39 cellular contexts compared by ENCODE assay signal in genomic region chr11:116449522-116449921, GRCh38.
"Had no signal": no experiment of that assay in that cellular context is flagged by ENCODE, and none has a peak within 500 bp of the region (broad histone marks: within the 10 kb centered on the region; RNA-seq: fewer than 3 reads in every experiment).

No MANE protein-coding gene starts in this region.

- H3K36me3 Mint-ChIP-seq: activated naive CD4-positive, alpha-beta T cell treated with anti-CD3 and anti-CD28 coated beads, Interleukin-2, amount 10 ng/mL, durations not matched to agents 7 days and 5 days; activated naive CD4-positive, alpha-beta T cell treated with anti-CD3 and anti-CD28 coated beads, Interleukin-2, amount 50 U/mL, for 24 hours; activated naive CD8-positive, alpha-beta T cell; activated naive CD8-positive, alpha-beta T cell treated with anti-CD3 and anti-CD28 coated beads for 36 hours; activated naive CD8-positive, alpha-beta T cell treated with anti-CD3 and anti-CD28 coated beads, Interleukin-2, amount 10 ng/mL, durations not matched to agents 7 days and 5 days had no signal

- H3K4me1 Mint-ChIP-seq: activated naive CD4-positive, alpha-beta T cell treated with anti-CD3 and anti-CD28 coated beads, Interleukin-2, amount 10 ng/mL, durations not matched to agents 7 days and 5 days; activated naive CD4-positive, alpha-beta T cell treated with anti-CD3 and anti-CD28 coated beads, Interleukin-2, amount 50 U/mL, for 24 hours; activated naive CD8-positive, alpha-beta T cell treated with anti-CD3 and anti-CD28 coated beads for 36 hours; activated naive CD8-positive, alpha-beta T cell treated with anti-CD3 and anti-CD28 coated beads, Interleukin-2, amount 10 ng/mL, durations not matched to agents 7 days and 5 days; activated naive CD8-positive, alpha-beta T cell treated with anti-CD3 and anti-CD28 coated beads, Interleukin-2, amount 50 U/mL, for 24 hours; activated T-helper 17 cell treated with anti-CD3 and anti-CD28 coated beads, Interleukin-2, amount 50 U/mL, for 72 hours; central memory CD8-positive, alpha-beta T cell had no signal

- H3K9me3 ChIP-seq: adrenal gland, body of pancreas had no signal

- H3K4me3 Mint-ChIP-seq: activated naive CD4-positive, alpha-beta T cell treated with anti-CD3 and anti-CD28 coated beads for 36 hours; activated naive CD4-positive, alpha-beta T cell treated with anti-CD3 and anti-CD28 coated beads, Interleukin-2, amount 10 ng/mL, durations not matched to agents 7 days and 5 days; activated naive CD4-positive, alpha-beta T cell treated with anti-CD3 and anti-CD28 coated beads, Interleukin-2, amount 50 U/mL, for 24 hours; activated naive CD8-positive, alpha-beta T cell; activated naive CD8-positive, alpha-beta T cell treated with anti-CD3 and anti-CD28 coated beads for 36 hours; activated naive CD8-positive, alpha-beta T cell treated with anti-CD3 and anti-CD28 coated beads, Interleukin-2, amount 10 ng/mL, durations not matched to agents 7 days and 5 days; activated naive CD8-positive, alpha-beta T cell treated with anti-CD3 and anti-CD28 coated beads, Interleukin-2, amount 50 U/mL, for 24 hours; activated T-cell treated with anti-CD3 and anti-CD28 coated beads, Interleukin-2, amount 50 U/mL, for 24 hours; activated T-cell treated with anti-CD3 and anti-CD28 coated beads, Interleukin-2, amount 50 U/mL, for 4 hours; activated T-cell treated with anti-CD3 and anti-CD28 coated beads, Interleukin-2, amount 50 U/mL, for 72 hours; activated T-helper 1 cell treated with anti-CD3 and anti-CD28 coated beads, Interleukin-12 subunit alpha, Interleukin-12 subunit beta, Interleukin-2, Interleukin-4 antibody, amounts not matched to agents 30 ng/mL and 10 ng/mL and 1 ng/mL, durations not matched to agents 14 hours and 24 hours and 36 hours; activated T-helper 17 cell treated with anti-CD3 and anti-CD28 coated beads, Interleukin-2, amount 50 U/mL, for 72 hours; brain; central memory CD8-positive, alpha-beta T cell had no signal

- H3K4me1 ChIP-seq: adrenal gland, ascending aorta, body of pancreas, breast epithelium had no signal

- H3K27ac Mint-ChIP-seq: activated naive CD4-positive, alpha-beta T cell treated with anti-CD3 and anti-CD28 coated beads for 36 hours; activated naive CD4-positive, alpha-beta T cell treated with anti-CD3 and anti-CD28 coated beads, Interleukin-2, amount 10 ng/mL, durations not matched to agents 7 days and 5 days; activated naive CD4-positive, alpha-beta T cell treated with anti-CD3 and anti-CD28 coated beads, Interleukin-2, amount 50 U/mL, for 24 hours; activated naive CD4-positive, alpha-beta T cell treated with anti-CD3 and anti-CD28 coated beads, Interleukin-2, amount 50 U/mL, for 72 hours; activated naive CD8-positive, alpha-beta T cell; activated naive CD8-positive, alpha-beta T cell treated with anti-CD3 and anti-CD28 coated beads for 36 hours; activated naive CD8-positive, alpha-beta T cell treated with anti-CD3 and anti-CD28 coated beads, Interleukin-2, amount 10 ng/mL, durations not matched to agents 7 days and 5 days; activated naive CD8-positive, alpha-beta T cell treated with anti-CD3 and anti-CD28 coated beads, Interleukin-2, amount 50 U/mL, for 24 hours; activated T-cell treated with anti-CD3 and anti-CD28 coated beads, Interleukin-2, amount 50 U/mL, for 24 hours; activated T-cell treated with anti-CD3 and anti-CD28 coated beads, Interleukin-2, amount 50 U/mL, for 72 hours; activated T-helper 1 cell treated with anti-CD3 and anti-CD28 coated beads, Interleukin-12 subunit alpha, Interleukin-12 subunit beta, Interleukin-2, Interleukin-4 antibody, amounts not matched to agents 30 ng/mL and 10 ng/mL and 1 ng/mL, durations not matched to agents 14 hours and 24 hours and 36 hours; activated T-helper 17 cell treated with anti-CD3 and anti-CD28 coated beads, Interleukin-2, amount 50 U/mL, for 72 hours; activated T-helper 2 cell treated with anti-CD3 and anti-CD28 coated beads, Interferon-gamma antibody, Interleukin-2, Interleukin-4, amounts not matched to agents 10 μg/mL and 5 μg/mL and 100 μg/mL, durations not matched to agents 14 hours and 24 hours and 36 hours; brain had no signal

- ATAC-seq: activated naive CD4-positive, alpha-beta T cell treated with anti-CD3 and anti-CD28 coated beads, Interleukin-2, amount 50 U/mL, for 72 hours; activated naive CD8-positive, alpha-beta T cell treated with anti-CD3 and anti-CD28 coated beads, Interleukin-2, amount 50 U/mL, for 24 hours; activated T-cell treated with anti-CD3 and anti-CD28 coated beads, Interleukin-2, amount 50 U/mL, for 4 hours; activated T-cell treated with anti-CD3 and anti-CD28 coated beads, Interleukin-2, amount 50 U/mL, for 72 hours; activated T-helper 17 cell treated with anti-CD3 and anti-CD28 coated beads, Interleukin-2, amount 50 U/mL, for 72 hours; body of pancreas had no signal

- H3K27ac ChIP-seq: adrenal gland, ascending aorta, body of pancreas, brain microvascular endothelial cell, breast epithelium, cardiac muscle cell had no signal

- FAIRE-seq: astrocyte, bronchial epithelial cell, colon had no signal

- H3K36me3 ChIP-seq: adrenal gland, ascending aorta, brain microvascular endothelial cell, breast epithelium, cardiac muscle cell had no signal

- DNase-seq: activated effector memory CD4-positive, alpha-beta T cell treated with anti-CD3 and anti-CD28 coated beads, Interleukin-2, amount 50 U/mL, for 16 hours; activated effector memory CD4-positive, alpha-beta T cell treated with Interleukin-2 at 50 U/mL for 16 hours; activated gamma-delta T cell; activated naive CD4-positive, alpha-beta T cell; activated naive CD4-positive, alpha-beta T cell treated with anti-CD3 and anti-CD28 coated beads for 36 hours; activated naive CD4-positive, alpha-beta T cell treated with anti-CD3 and anti-CD28 coated beads, Interleukin-2, amount 10 ng/mL, durations not matched to agents 7 days and 5 days; activated naive CD4-positive, alpha-beta T cell treated with anti-CD3 and anti-CD28 coated beads, Interleukin-2, amount 50 U/mL, for 16 hours; activated naive CD4-positive, alpha-beta T cell treated with Interleukin-2 at 50 U/mL for 16 hours; activated naive CD8-positive, alpha-beta T cell treated with anti-CD3 and anti-CD28 coated beads for 36 hours; activated naive CD8-positive, alpha-beta T cell treated with anti-CD3 and anti-CD28 coated beads, Interleukin-2, amount 10 ng/mL, durations not matched to agents 7 days and 5 days; activated naive CD8-positive, alpha-beta T cell treated with anti-CD3 and anti-CD28 coated beads, Interleukin-2, amount 50 U/mL, for 24 hours; activated T-cell treated with anti-CD3 and anti-CD28 coated beads, Interleukin-2, amount 50 U/mL, for 24 hours; activated T-cell treated with anti-CD3 and anti-CD28 coated beads, Interleukin-2, amount 50 U/mL, for 4 hours; activated T-cell treated with anti-CD3 and anti-CD28 coated beads, Interleukin-2, amount 50 U/mL, for 48 hours; activated T-cell treated with anti-CD3 and anti-CD28 coated beads, Interleukin-2, amount 50 U/mL, for 72 hours; adrenal gland; amniotic stem cell; amygdala; anterior cingulate cortex; aorta; body of pancreas; brain microvascular endothelial cell; caudate nucleus; central memory CD4-positive, alpha-beta T cell; cerebellar nuclear complex had no signal

- H3K27me3 ChIP-seq: adrenal gland, ascending aorta, body of pancreas, brain microvascular endothelial cell, breast epithelium, cardiac muscle cell had no signal

- H3K9me3 Mint-ChIP-seq: activated naive CD4-positive, alpha-beta T cell treated with anti-CD3 and anti-CD28 coated beads, Interleukin-2, amount 10 ng/mL, durations not matched to agents 7 days and 5 days; activated naive CD8-positive, alpha-beta T cell treated with anti-CD3 and anti-CD28 coated beads, Interleukin-2, amount 10 ng/mL, durations not matched to agents 7 days and 5 days; activated T-cell treated with anti-CD3 and anti-CD28 coated beads, Interleukin-2, amount 50 U/mL, for 72 hours; activated T-helper 1 cell treated with anti-CD3 and anti-CD28 coated beads, Interleukin-12 subunit alpha, Interleukin-12 subunit beta, Interleukin-2, Interleukin-4 antibody, amounts not matched to agents 30 ng/mL and 10 ng/mL and 1 ng/mL, durations not matched to agents 14 hours and 24 hours and 36 hours; activated T-helper 2 cell treated with anti-CD3 and anti-CD28 coated beads, Interferon-gamma antibody, Interleukin-2, Interleukin-4, amounts not matched to agents 10 μg/mL and 5 μg/mL and 100 μg/mL, durations not matched to agents 14 hours and 24 hours and 36 hours; central memory CD8-positive, alpha-beta T cell had no signal

- H3K4me3 ChIP-seq: adrenal gland, ascending aorta, body of pancreas, breast epithelium, cardiac muscle cell had no signal
